In the genomic region with DNA sequence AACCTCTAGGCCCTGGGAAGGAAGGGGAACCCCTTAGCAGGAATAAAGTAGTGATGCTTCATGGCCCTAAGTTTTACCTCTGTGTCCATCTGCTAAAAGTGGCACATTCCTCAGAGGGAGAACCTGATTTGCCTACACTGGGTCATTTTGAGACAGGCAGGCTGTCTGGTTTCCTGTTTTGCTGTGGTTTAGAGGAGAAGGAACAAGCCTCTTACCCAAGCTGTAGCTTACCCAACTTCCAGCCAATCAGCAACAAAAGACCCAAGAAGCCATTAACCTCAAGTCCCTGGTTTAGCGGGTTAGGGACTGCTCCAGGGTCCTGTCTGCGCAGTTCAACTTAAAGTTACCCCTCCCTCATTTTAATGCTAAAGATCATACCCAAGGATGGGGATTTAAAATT, we compare ENCODE assay signal across 8 cellular contexts.
DNase-seq lines count a peak whose midpoint lies in the region; ATAC-seq and TF ChIP-seq lines count a peak whose summit lies in the region.

No MANE protein-coding gene starts in this region.

- H3K4me2 ChIP-seq in DOHH2 (ENCODE audit: low read length): peak overlapping the region; percentile 92

- no peaks in the 10 kb centered on the region for H3K27me3 ChIP-seq in DOHH2 (ENCODE audit: control insufficient read depth, low read length)

- no peaks in the 10 kb centered on the region for H3K9me2 ChIP-seq in DOHH2 (replicated peaks; ENCODE audit: control insufficient read depth, low read length)

- peak overlapping the region; percentile 68 for H3K4me3 ChIP-seq in DOHH2 (ENCODE audit: low read length)

- no peaks in the 10 kb centered on the region for H4K20me1 ChIP-seq in DOHH2 (ENCODE audit: control insufficient read depth, insufficient read depth, low read depth, low read length)

- peak overlapping the region; percentile 91 for H3K27ac ChIP-seq in DOHH2 (ENCODE audit: low read depth, low read length)

- no peak for DNase-seq in central memory CD8-positive, alpha-beta T cell (ENCODE audit: low spot score in 2 of 2)
- no peak for DNase-seq in central memory CD4-positive, alpha-beta T cell
- no peak for DNase-seq in COLO668 (lab: John Stamatoyannopoulos, UW; ENCODE audit: unreplicated experiment)
- no peak for DNase-seq in NCI-H2227 (lab: John Stamatoyannopoulos, UW; ENCODE audit: unreplicated experiment)

- H3F3A ChIP-seq in DOHH2 (ENCODE audit: control insufficient read depth, insufficient read depth): peaks cover 15% of the 10 kb centered on the region; the same call in 1 of the 2 replicates

- H3K9me3 Mint-ChIP-seq in central memory CD8-positive, alpha-beta T cell: peaks cover 20% of the 10 kb centered on the region
- peaks cover 22% of the 10 kb centered on the region for H3K9me3 Mint-ChIP-seq in stimulated activated memory B cell treated with anti-CD40 and anti-IgM and Interleukin-4, amounts not matched to agents 10 μg/mL and 1 μg/mL and 100 μg/mL, for 72 hours

- H3K4me3 Mint-ChIP-seq in central memory CD8-positive, alpha-beta T cell: no peak overlapping the region
- peak overlapping the region; percentile 83 for H3K4me3 Mint-ChIP-seq in stimulated activated memory B cell treated with anti-CD40 and anti-IgM and Interleukin-4, amounts not matched to agents 10 μg/mL and 1 μg/mL and 100 μg/mL, for 72 hours

- no peak overlapping the region for H3K27ac Mint-ChIP-seq in central memory CD8-positive, alpha-beta T cell (ENCODE audit: low read depth)
- peak overlapping the region; percentile 99 for H3K27ac Mint-ChIP-seq in stimulated activated memory B cell treated with anti-CD40 and anti-IgM and Interleukin-4, amounts not matched to agents 10 μg/mL and 1 μg/mL and 100 μg/mL, for 72 hours

- H3K36me3 ChIP-seq in DOHH2 (ENCODE audit: control insufficient read depth, low read length): peaks cover 5% of the 10 kb centered on the region; the same call in 1 of the 2 replicates

- H3K27me3 Mint-ChIP-seq in central memory CD8-positive, alpha-beta T cell: no peaks in the 10 kb centered on the region
- no peaks in the 10 kb centered on the region for H3K27me3 Mint-ChIP-seq in stimulated activated memory B cell treated with anti-CD40 and anti-IgM and Interleukin-4, amounts not matched to agents 10 μg/mL and 1 μg/mL and 100 μg/mL, for 72 hours

- H3K4me1 Mint-ChIP-seq in central memory CD8-positive, alpha-beta T cell: no peaks in the 10 kb centered on the region
- peaks cover 76% of the 10 kb centered on the region for H3K4me1 Mint-ChIP-seq in stimulated activated memory B cell treated with anti-CD40 and anti-IgM and Interleukin-4, amounts not matched to agents 10 μg/mL and 1 μg/mL and 100 μg/mL, for 72 hours

- ATAC-seq in GM19468 (IDR thresholded peaks at IDR 0.05; ENCODE audit: extremely low read depth, unreplicated experiment) (peak; percentile 92), HG03457 (IDR thresholded peaks at IDR 0.05; ENCODE audit: unreplicated experiment) (peak; percentile 95)
- ATAC-seq in central memory CD8-positive, alpha-beta T cell (replicated peaks; ENCODE audit: extremely low read depth, poor library complexity, severe bottlenecking): peak; percentile 40
- peak; percentile 88 for ATAC-seq in stimulated activated memory B cell treated with anti-CD40 and anti-IgM and Interleukin-4, amounts not matched to agents 10 μg/mL and 1 μg/mL and 100 μg/mL, for 72 hours

- H3K36me3 Mint-ChIP-seq in central memory CD8-positive, alpha-beta T cell (ENCODE audit: insufficient read depth): peaks cover 4% of the 10 kb centered on the region
- H3K36me3 Mint-ChIP-seq in stimulated activated memory B cell treated with anti-CD40 and anti-IgM and Interleukin-4, amounts not matched to agents 10 μg/mL and 1 μg/mL and 100 μg/mL, for 72 hours: peaks cover 32% of the 10 kb centered on the region

- peaks cover 17% of the 10 kb centered on the region for H3K9me3 ChIP-seq in DOHH2 (ENCODE audit: control insufficient read depth, insufficient read depth, low read length)

- H3K4me1 ChIP-seq in DOHH2 (ENCODE audit: control insufficient read depth, low read length): peaks cover 52% of the 10 kb centered on the region

- no peaks in the 10 kb centered on the region for H3K79me2 ChIP-seq in DOHH2 (ENCODE audit: control insufficient read depth, low read length)

- no peak for TF ChIP-seq CTCF in DOHH2 (IDR thresholded peaks at IDR 0.05; ENCODE audit: low read depth, low read length, poor library complexity, severe bottlenecking)

Comparison
In these comparisons a context has a peak if more than half of its experiments do, and no peak if none do; other contexts are left out.
1. ATAC-seq: peak in every context shown above with its lines; median percentile 95 in HG03457; 92 in GM19468; 88 in stimulated activated memory B cell treated with anti-CD40 and anti-IgM and Interleukin-4, amounts not matched to agents 10 μg/mL and 1 μg/mL and 100 μg/mL, for 72 hours; 40 in central memory CD8-positive, alpha-beta T cell.